In genomic region chr7:32957326-32958045, GRCh38 we compare ENCODE assay signal across 8 cellular contexts. TPM values are rescaled to one million over a fixed set of nuclear protein-coding genes. Genes with fewer than 3 reads are reported as not detected.
DNase-seq lines count a peak whose midpoint lies in the region; ATAC-seq and TF ChIP-seq lines count a peak whose summit lies in the region.

Gene FKBP9, plus strand, starts transcription at chr7:32957440. Its CDS starts 134 bp downstream, at chr7:32957574.

- H3K36me3 Mint-ChIP-seq in activated T-helper 1 cell treated with anti-CD3 and anti-CD28 coated beads, Interleukin-12 subunit alpha, Interleukin-12 subunit beta, Interleukin-2, Interleukin-4 antibody, amounts not matched to agents 30 ng/mL and 10 ng/mL and 1 ng/mL, durations not matched to agents 14 hours and 24 hours and 36 hours (ENCODE audit: low read depth) = peaks cover 2% of the 10 kb centered on the region
- H3K36me3 Mint-ChIP-seq in natural killer cell = no peaks in the 10 kb centered on the region

- H3K27ac Mint-ChIP-seq in activated T-helper 1 cell treated with anti-CD3 and anti-CD28 coated beads, Interleukin-12 subunit alpha, Interleukin-12 subunit beta, Interleukin-2, Interleukin-4 antibody, amounts not matched to agents 30 ng/mL and 10 ng/mL and 1 ng/mL, durations not matched to agents 14 hours and 24 hours and 36 hours = peak within 1 kb of the TSS; percentile 2
- no peak within 1 kb of the TSS for H3K27ac Mint-ChIP-seq in natural killer cell

- TF ChIP-seq CTCF in natural killer cell (IDR thresholded peaks at IDR 0.05) = no peak

- DNase-seq in COLO668 (lab: John Stamatoyannopoulos, UW; ENCODE audit: unreplicated experiment) = peak; percentile 88
- DNase-seq in NCI-H2227 treated with DMSO at 0.1 percent for 48 hours (lab: John Stamatoyannopoulos, UW) = peak; percentile 60
- DNase-seq in activated T-helper 1 cell treated with anti-CD3 and anti-CD28 coated beads, Interleukin-12 subunit alpha, Interleukin-12 subunit beta, Interleukin-2, Interleukin-4 antibody, amounts not matched to agents 30 ng/mL and 10 ng/mL and 1 ng/mL, durations not matched to agents 14 hours and 24 hours and 36 hours (ENCODE audit: low spot score) = no peak
- peak; percentile 84 for DNase-seq in foreskin melanocyte
- peak; percentile 18 for DNase-seq in natural killer cell
- DNase-seq in NAMALWA (ENCODE audit: low spot score) = no peak

- H3K9me3 Mint-ChIP-seq in activated T-helper 1 cell treated with anti-CD3 and anti-CD28 coated beads, Interleukin-12 subunit alpha, Interleukin-12 subunit beta, Interleukin-2, Interleukin-4 antibody, amounts not matched to agents 30 ng/mL and 10 ng/mL and 1 ng/mL, durations not matched to agents 14 hours and 24 hours and 36 hours = no peaks in the 10 kb centered on the region
- H3K9me3 Mint-ChIP-seq in natural killer cell = no peaks in the 10 kb centered on the region

- peak; percentile 59 for ATAC-seq in GM18870 (IDR thresholded peaks at IDR 0.05; ENCODE audit: unreplicated experiment)
- ATAC-seq in HG03064 (IDR thresholded peaks at IDR 0.05; ENCODE audit: low read depth, unreplicated experiment) = peak; percentile 90
- ATAC-seq in natural killer cell = peak; percentile 62 to 71 (median 64)

- intact Hi-C loops in activated T-helper 1 cell treated with anti-CD3 and anti-CD28 coated beads, Interleukin-12 subunit alpha, Interleukin-12 subunit beta, Interleukin-2, Interleukin-4 antibody, amounts not matched to agents 30 ng/mL and 10 ng/mL and 1 ng/mL, durations not matched to agents 14 hours and 24 hours and 36 hours (cut with micrococcal nuclease) = loop anchor here (5.0 kb wide), 1 partner anchor 155 kb away; no protein-coding TSS in a partner anchor
- intact Hi-C loops in natural killer cell (cut with micrococcal nuclease) = no loop called here

- peak within 1 kb of the TSS; percentile 79 for H3K4me3 Mint-ChIP-seq in activated T-helper 1 cell treated with anti-CD3 and anti-CD28 coated beads, Interleukin-12 subunit alpha, Interleukin-12 subunit beta, Interleukin-2, Interleukin-4 antibody, amounts not matched to agents 30 ng/mL and 10 ng/mL and 1 ng/mL, durations not matched to agents 14 hours and 24 hours and 36 hours
- peak within 1 kb of the TSS; percentile 76 for H3K4me3 Mint-ChIP-seq in natural killer cell

- peaks cover 31% of the 10 kb centered on the region for H3K27me3 Mint-ChIP-seq in activated T-helper 1 cell treated with anti-CD3 and anti-CD28 coated beads, Interleukin-12 subunit alpha, Interleukin-12 subunit beta, Interleukin-2, Interleukin-4 antibody, amounts not matched to agents 30 ng/mL and 10 ng/mL and 1 ng/mL, durations not matched to agents 14 hours and 24 hours and 36 hours (ENCODE audit: insufficient read depth)
- peaks cover 20 to 35% of the 10 kb centered on the region in 2 donors for H3K27me3 Mint-ChIP-seq in natural killer cell (ENCODE audit: low read depth in 2 of 2)

- peaks cover 6% of the 10 kb centered on the region for H3K4me1 Mint-ChIP-seq in activated T-helper 1 cell treated with anti-CD3 and anti-CD28 coated beads, Interleukin-12 subunit alpha, Interleukin-12 subunit beta, Interleukin-2, Interleukin-4 antibody, amounts not matched to agents 30 ng/mL and 10 ng/mL and 1 ng/mL, durations not matched to agents 14 hours and 24 hours and 36 hours (ENCODE audit: low read depth)
- H3K4me1 Mint-ChIP-seq in natural killer cell = peaks cover 5 to 6% of the 10 kb centered on the region in 2 donors

RNA-seq across cellular contexts. Expression of gene FKBP9, which starts in this region (rescaled TPM):
- 0.52 and 2.4 TPM in 2 replicates for total RNA-seq in activated T-helper 1 cell treated with anti-CD3 and anti-CD28 coated beads, Interleukin-12 subunit alpha, Interleukin-12 subunit beta, Interleukin-2, Interleukin-4 antibody, amounts not matched to agents 30 ng/mL and 10 ng/mL and 1 ng/mL, durations not matched to agents 14 hours and 24 hours and 36 hours
- 1 to 10 TPM in 1 of 3 donors, not detected in 2; 2.3 TPM for total RNA-seq in natural killer cell

Comparison
In these comparisons a context has a peak if more than half of its experiments do, and no peak if none do; other contexts are left out.
1. DNase-seq: peak in COLO668 (single experiment), NCI-H2227 treated with DMSO at 0.1 percent for 48 hours (single experiment), foreskin melanocyte (single experiment) and natural killer cell (single experiment); none in activated T-helper 1 cell treated with anti-CD3 and anti-CD28 coated beads, Interleukin-12 subunit alpha, Interleukin-12 subunit beta, Interleukin-2, Interleukin-4 antibody, amounts not matched to agents 30 ng/mL and 10 ng/mL and 1 ng/mL, durations not matched to agents 14 hours and 24 hours and 36 hours (single experiment) and NAMALWA (single experiment).
2. Peak in every context shown above with its lines, with median percentiles within 50 percentile points of each other: ATAC-seq.